ENCODE assay signal across 19 cellular contexts in the genomic region with DNA sequence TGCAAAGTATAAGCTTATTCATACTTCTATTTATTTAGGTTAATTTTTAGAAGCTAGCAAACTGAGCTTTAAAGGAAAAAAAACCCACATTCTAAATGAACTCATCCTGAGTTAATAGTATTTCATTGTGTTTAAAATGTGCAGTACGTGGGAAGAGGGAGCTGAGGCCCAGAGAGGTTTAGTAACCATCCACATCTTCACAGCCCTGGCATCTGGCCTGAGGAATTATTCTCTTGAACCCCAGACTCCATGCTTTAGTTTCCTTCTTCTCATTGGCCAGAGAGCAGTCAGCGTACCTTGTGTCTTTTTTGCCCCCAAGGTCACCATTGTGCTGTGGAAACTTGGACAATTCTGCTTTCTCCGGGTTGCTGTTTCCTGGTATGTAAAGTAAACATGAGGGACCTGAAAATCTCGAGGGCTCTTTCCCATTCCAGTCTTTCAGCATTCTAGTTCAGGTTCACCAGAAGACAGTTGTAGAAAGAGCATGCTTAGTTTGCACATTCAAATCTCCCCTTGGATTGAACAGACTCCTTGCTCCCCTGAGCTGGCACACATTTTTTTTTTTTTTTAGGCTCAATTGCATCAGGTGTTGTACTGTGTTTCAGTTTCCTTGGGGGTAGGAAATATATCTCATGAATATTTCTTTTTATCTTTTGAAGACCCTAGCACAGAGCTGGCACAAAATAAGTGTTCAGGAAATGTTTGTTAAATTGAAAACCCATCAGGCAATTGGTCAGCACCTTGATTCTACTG.
DNase-seq lines count a peak whose midpoint lies in the region; ATAC-seq and TF ChIP-seq lines count a peak whose summit lies in the region.
"Had no signal": no experiment of that assay in that cellular context is flagged by ENCODE, and none has a peak within 500 bp of the region (broad histone marks: within the 10 kb centered on the region; RNA-seq: fewer than 3 reads in every experiment).

No MANE protein-coding gene starts in this region.

- no peaks in the 10 kb centered on the region for H3K36me3 ChIP-seq in GM23338 (ENCODE audit: insufficient read depth)
- no peaks in the 10 kb centered on the region for H3K36me3 ChIP-seq in lung (ENCODE audit: control insufficient read depth in 2 of 2, insufficient read depth in 2 of 2, low read length in 2 of 2)
- H3K36me3 ChIP-seq: SJSA1 had no signal

- H3K4me3 Mint-ChIP-seq in Calu3 (ENCODE audit: low read depth, unreplicated experiment) (no peak overlapping the region), GM23338 (no peak overlapping the region)
- H3K4me3 Mint-ChIP-seq in stimulated activated effector memory CD8-positive, alpha-beta T cell treated with anti-CD3 and anti-CD28 coated beads, Interleukin-12 subunit alpha, Interleukin-12 subunit beta, amount 100 ng/mL, for 72 hours = no peak overlapping the region
- no peak overlapping the region for H3K4me3 Mint-ChIP-seq in activated CD8-positive, alpha-beta memory T cell treated with anti-CD3 and anti-CD28 coated beads, Interleukin-2, amount 10 ng/mL, durations not matched to agents 7 days and 5 days
- H3K4me3 Mint-ChIP-seq: CD14-positive monocyte, IgD-negative memory B cell had no signal

- CTCF ChIA-PET in Calu3 (lab: Charles Lee) = interaction anchor here (0.6 to 1.0 kb wide), 3 partner anchors 15 to 1624 kb away, joined by 3 read pairs; no protein-coding TSS in a partner anchor
- CTCF ChIA-PET in activated CD8-positive, alpha-beta memory T cell treated with anti-CD3 and anti-CD28 coated beads, Interleukin-2, amount 10 ng/mL, durations not matched to agents 7 days and 5 days (lab: Charles Lee) = no interaction called here

- H3K27me3 ChIP-seq in GM23338 (ENCODE audit: insufficient read depth) (no peaks in the 10 kb centered on the region), lung (ENCODE audit: control insufficient read depth, insufficient read depth) (no peaks in the 10 kb centered on the region)
- H3K27me3 ChIP-seq: SJSA1 had no signal

- BruUV-seq in Calu3 (replicated peaks; lab: Mats Ljungman, UMichigan) = no TSS peak

- peaks cover 36% of the 10 kb centered on the region for H3K4me1 ChIP-seq in GM23338 (ENCODE audit: insufficient read depth)
- no peaks in the 10 kb centered on the region for H3K4me1 ChIP-seq in lung (ENCODE audit: control insufficient read depth in 2 of 2, insufficient read depth in 2 of 2, low read length in 2 of 2)
- H3K4me1 ChIP-seq: SJSA1 had no signal

- peaks cover 6% of the 10 kb centered on the region; the same call in 1 of the 2 replicates for H3F3A ChIP-seq in GM23338 (replicated peaks; ENCODE audit: low read depth)

- no peaks in the 10 kb centered on the region for H3K9me2 ChIP-seq in GM23338 (ENCODE audit: insufficient read depth)

- H3K27ac ChIP-seq in GM23338 (ENCODE audit: low read depth) (no peak overlapping the region), lung (ENCODE audit: low read depth in 1 of 2, low read length in 1 of 2) (no peak overlapping the region)
- H3K27ac ChIP-seq: SJSA1 had no signal

- intact Hi-C loops in Calu3 (cut with micrococcal nuclease; ENCODE audit: unreplicated experiment) = loop anchor here (5.0 kb wide), 1 partner anchor 261 kb away; no protein-coding TSS in a partner anchor

- H3K27ac Mint-ChIP-seq in Calu3 (ENCODE audit: unreplicated experiment) (no peak overlapping the region), GM23338 (no peak overlapping the region)
- H3K27ac Mint-ChIP-seq in stimulated activated effector memory CD8-positive, alpha-beta T cell treated with anti-CD3 and anti-CD28 coated beads, Interleukin-12 subunit alpha, Interleukin-12 subunit beta, amount 100 ng/mL, for 72 hours = no peak overlapping the region
- no peak overlapping the region for H3K27ac Mint-ChIP-seq in activated CD8-positive, alpha-beta memory T cell treated with anti-CD3 and anti-CD28 coated beads, Interleukin-2, amount 10 ng/mL, durations not matched to agents 7 days and 5 days
- H3K27ac Mint-ChIP-seq: CD14-positive monocyte, IgD-negative memory B cell had no signal

- no peaks in the 10 kb centered on the region for H3K9me3 Mint-ChIP-seq in Calu3 (ENCODE audit: low read depth, unreplicated experiment)
- peaks cover 3% of the 10 kb centered on the region; the same call in 1 of the 3 replicates for H3K9me3 Mint-ChIP-seq in GM23338
- peaks cover 7% of the 10 kb centered on the region for H3K9me3 Mint-ChIP-seq in stimulated activated effector memory CD8-positive, alpha-beta T cell treated with anti-CD3 and anti-CD28 coated beads, Interleukin-12 subunit alpha, Interleukin-12 subunit beta, amount 100 ng/mL, for 72 hours
- no peaks in the 10 kb centered on the region for H3K9me3 Mint-ChIP-seq in activated CD8-positive, alpha-beta memory T cell treated with anti-CD3 and anti-CD28 coated beads, Interleukin-2, amount 10 ng/mL, durations not matched to agents 7 days and 5 days (ENCODE audit: low read depth)
- H3K9me3 Mint-ChIP-seq: IgD-negative memory B cell had no signal

- no peak for TF ChIP-seq CTCF in Calu3 (IDR thresholded peaks at IDR 0.05; ENCODE audit: unreplicated experiment)
- TF ChIP-seq CTCF in GM23338 (conservative IDR thresholded peaks at IDR 0.05; ENCODE audit: low read depth in 2 of 2) = no peak
- no peak for TF ChIP-seq CTCF in lung (IDR thresholded peaks at IDR 0.05; ENCODE audit: control extremely low read depth, extremely low read depth)

- H2AFZ ChIP-seq in GM23338 = peak overlapping the region; percentile 69; the same call in 1 of the 2 replicates

- H3K4me1 Mint-ChIP-seq in Calu3 (ENCODE audit: low read depth, unreplicated experiment) (peaks cover 20% of the 10 kb centered on the region), GM23338 (peaks cover 39% of the 10 kb centered on the region)
- H3K4me1 Mint-ChIP-seq in stimulated activated effector memory CD8-positive, alpha-beta T cell treated with anti-CD3 and anti-CD28 coated beads, Interleukin-12 subunit alpha, Interleukin-12 subunit beta, amount 100 ng/mL, for 72 hours = no peaks in the 10 kb centered on the region
- H3K4me1 Mint-ChIP-seq in activated CD8-positive, alpha-beta memory T cell treated with anti-CD3 and anti-CD28 coated beads, Interleukin-2, amount 10 ng/mL, durations not matched to agents 7 days and 5 days = no peaks in the 10 kb centered on the region
- H3K4me1 Mint-ChIP-seq: IgD-negative memory B cell had no signal

- no peaks in the 10 kb centered on the region for H3K9me3 ChIP-seq in lung (ENCODE audit: control insufficient read depth in 2 of 2, insufficient read depth in 1 of 2, low read length in 1 of 2)
- H3K9me3 ChIP-seq: SJSA1 had no signal

- H3K27me3 Mint-ChIP-seq in Calu3 (ENCODE audit: unreplicated experiment) (no peaks in the 10 kb centered on the region), GM23338 (ENCODE audit: insufficient read depth, low read depth, poor library complexity) (peaks cover 3% of the 10 kb centered on the region)
- H3K27me3 Mint-ChIP-seq in activated CD8-positive, alpha-beta memory T cell treated with anti-CD3 and anti-CD28 coated beads, Interleukin-2, amount 10 ng/mL, durations not matched to agents 7 days and 5 days = peaks cover 2% of the 10 kb centered on the region

- DNase-seq in Calu3 (peak; percentile 31), GM23338 (ENCODE audit: low spot score) (no peak), SK-N-DZ (ENCODE audit: low spot score) (peak; percentile 94), lung (ENCODE audit: low spot score) (peak; percentile 51)
- no peak for DNase-seq in stimulated activated effector memory CD8-positive, alpha-beta T cell treated with anti-CD3 and anti-CD28 coated beads, Interleukin-12 subunit alpha, Interleukin-12 subunit beta, amount 100 ng/mL, for 72 hours (ENCODE audit: low spot score in 2 of 2)
- no peak for DNase-seq in activated CD8-positive, alpha-beta memory T cell treated with anti-CD3 and anti-CD28 coated beads, Interleukin-2, amount 10 ng/mL, durations not matched to agents 7 days and 5 days
- DNase-seq: DND-41; Karpas-422; MV-4-11; NCI-H1694; NCI-H2081 treated with DMSO at 0.1 percent for 48 hours; NCI-H446 treated with DMSO at 0.1 percent for 48 hours; NK-92 treated with Interleukin-12 subunit alpha and Interleukin-12 subunit beta, amount 100 ng/mL, for 24 hours had no signal

- ATAC-seq in GM23338 (no peak), lung (ENCODE audit: insufficient read depth, low FRiP score) (peak; percentile 61), GM21360 (IDR thresholded peaks at IDR 0.05; ENCODE audit: unreplicated experiment) (no peak)
- ATAC-seq in stimulated activated effector memory CD8-positive, alpha-beta T cell treated with anti-CD3 and anti-CD28 coated beads, Interleukin-12 subunit alpha, Interleukin-12 subunit beta, amount 100 ng/mL, for 72 hours = no peak
- no peak for ATAC-seq in activated CD8-positive, alpha-beta memory T cell treated with anti-CD3 and anti-CD28 coated beads, Interleukin-2, amount 10 ng/mL, durations not matched to agents 7 days and 5 days
- ATAC-seq: GM12878, Panc1 had no signal

- no peaks in the 10 kb centered on the region for H3K36me3 Mint-ChIP-seq in Calu3 (ENCODE audit: insufficient read depth, unreplicated experiment)
- no peaks in the 10 kb centered on the region; the same call in 2 of the 3 replicates for H3K36me3 Mint-ChIP-seq in GM23338 (ENCODE audit: low read depth)
- no peaks in the 10 kb centered on the region for H3K36me3 Mint-ChIP-seq in stimulated activated effector memory CD8-positive, alpha-beta T cell treated with anti-CD3 and anti-CD28 coated beads, Interleukin-12 subunit alpha, Interleukin-12 subunit beta, amount 100 ng/mL, for 72 hours
- H3K36me3 Mint-ChIP-seq in activated CD8-positive, alpha-beta memory T cell treated with anti-CD3 and anti-CD28 coated beads, Interleukin-2, amount 10 ng/mL, durations not matched to agents 7 days and 5 days = no peaks in the 10 kb centered on the region
- H3K36me3 Mint-ChIP-seq: CD14-positive monocyte, IgD-negative memory B cell had no signal

- H3K79me2 ChIP-seq in GM23338 (replicated peaks; ENCODE audit: insufficient read depth) = no peaks in the 10 kb centered on the region

- H4K20me1 ChIP-seq in GM23338 (replicated peaks; ENCODE audit: insufficient read depth) = no peaks in the 10 kb centered on the region

- WGBS in lung, 2 donors = 53 to 76% methylated on average over 4 of the region's 4 CpGs

- H3K4me3 ChIP-seq in GM23338 = no peak overlapping the region
- no peak overlapping the region for H3K4me3 ChIP-seq in lung
- H3K4me3 ChIP-seq: GM12878, SJSA1 had no signal

- 0 out of 2 replicates have a peak overlapping the region, but pooled peaks have one; percentile 41 for H3K4me2 ChIP-seq in GM23338

TF ChIP-seq in GM23338, 12 proteins besides CTCF, POLR2A, EP300 and RAD21 (continues in another document):
- no peak for TF ChIP-seq POLR2AphosphoS5 (IDR thresholded peaks at IDR 0.05; ENCODE audit: low read depth)

Comparison
In these comparisons a context has a peak if more than half of its experiments do, and no peak if none do; other contexts are left out.
1. DNase-seq: peak in Calu3 (single experiment), SK-N-DZ (single experiment) and lung (single experiment); none in GM23338 (single experiment), stimulated activated effector memory CD8-positive, alpha-beta T cell treated with anti-CD3 and anti-CD28 coated beads, Interleukin-12 subunit alpha, Interleukin-12 subunit beta, amount 100 ng/mL, for 72 hours (0 of 2) and activated CD8-positive, alpha-beta memory T cell treated with anti-CD3 and anti-CD28 coated beads, Interleukin-2, amount 10 ng/mL, durations not matched to agents 7 days and 5 days (single experiment).